ENCODE assay signal across 9 cellular contexts in the genomic region with DNA sequence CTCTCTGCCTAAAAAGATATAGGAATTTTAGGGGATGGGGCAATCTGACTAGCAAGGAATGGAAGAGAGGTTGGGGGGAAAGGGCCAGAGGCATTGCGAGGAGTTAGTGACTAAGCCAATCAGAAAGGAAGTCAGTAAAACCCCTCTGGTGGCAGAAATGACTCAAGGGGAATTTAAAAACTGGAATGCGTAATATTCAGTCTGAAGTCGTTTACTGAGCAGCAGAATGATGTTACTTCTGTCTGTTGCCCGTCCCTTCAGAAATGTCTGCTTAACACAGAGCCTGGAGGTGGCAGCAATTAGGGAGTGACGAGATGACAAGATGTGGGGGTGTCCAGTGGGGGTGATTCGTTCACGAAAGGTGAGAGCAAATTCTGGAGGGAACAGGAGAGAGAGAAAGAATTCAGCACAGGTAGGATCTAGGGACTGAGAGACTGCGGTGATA.
DNase-seq lines count a peak whose midpoint lies in the region; ATAC-seq and TF ChIP-seq lines count a peak whose summit lies in the region.
"Had no signal": no experiment of that assay in that cellular context is flagged by ENCODE, and none has a peak within 500 bp of the region (broad histone marks: within the 10 kb centered on the region; RNA-seq: fewer than 3 reads in every experiment).

No MANE protein-coding gene starts in this region.

- no peaks in the 10 kb centered on the region for H3K36me3 Mint-ChIP-seq in WTC11

- H3K4me3 Mint-ChIP-seq in WTC11: no peak overlapping the region

- no peaks in the 10 kb centered on the region for H3K9me2 ChIP-seq in hepatocyte (replicated peaks; ENCODE audit: insufficient read depth)

- in situ Hi-C loops in G401 (cut with HindIII; ENCODE audit: low sequenced_read_pairs): no loop called here

- 62% methylated on average over 8 of the region's 8 CpGs for WGBS in hepatocyte (ENCODE audit: low lambda C conversion rate, missing lambda C conversion rate)

- DNase-seq in GM03348 (ENCODE audit: low spot score) (peak; percentile 77), HFF-Myc (ENCODE audit: extremely low read depth, low read depth) (peak; percentile 25), hepatocyte (ENCODE audit: low spot score) (peak; percentile 17), BE2C (no peak), WTC11 (ENCODE audit: low spot score) (no peak), NCI-H1417 treated with DMSO at 0.1 percent for 48 hours (lab: John Stamatoyannopoulos, UW) (no peak), G401 (ENCODE audit: low spot score) (no peak)

- no peak overlapping the region for H2AFZ ChIP-seq in hepatocyte

- no peaks in the 10 kb centered on the region for H3K79me2 ChIP-seq in hepatocyte

- POLR2A ChIA-PET in WTC11 (lab: Charles Lee): no interaction called here

- H3K4me3 ChIP-seq in HFF-Myc (replicated peaks; ENCODE audit: low read depth, low read length) (no peak overlapping the region), WI38 (ENCODE audit: low read depth, low read length) (no peak overlapping the region), hepatocyte (no peak overlapping the region), BE2C (ENCODE audit: low read depth, low read length) (no peak overlapping the region)
- H3K4me3 ChIP-seq: K562 had no signal

- H3K4me1 ChIP-seq in hepatocyte (ENCODE audit: insufficient read depth): peaks cover 13% of the 10 kb centered on the region
- peaks cover 13% of the 10 kb centered on the region for H3K4me1 ChIP-seq in BE2C

- peak overlapping the region; percentile 87 for H3K4me2 ChIP-seq in hepatocyte

- no peak overlapping the region for H3K27ac ChIP-seq in hepatocyte

- peaks cover 27% of the 10 kb centered on the region for H3K27me3 Mint-ChIP-seq in WTC11 (ENCODE audit: low read depth)

- no peaks in the 10 kb centered on the region for H3K9me3 Mint-ChIP-seq in WTC11

- H3K4me1 Mint-ChIP-seq in WTC11: peaks cover 31% of the 10 kb centered on the region

- no peak for ATAC-seq in WTC11
- ATAC-seq: K562 had no signal

- no peaks in the 10 kb centered on the region for H4K20me1 ChIP-seq in hepatocyte (ENCODE audit: insufficient read depth, poor library complexity, severe bottlenecking)

- no peak overlapping the region for H3K27ac Mint-ChIP-seq in WTC11

- TF ChIP-seq CTCF in HFF-Myc (IDR thresholded peaks at IDR 0.05; ENCODE audit: low read depth, low read length, missing control alignments) (peak; percentile 12), WI38 (IDR thresholded peaks at IDR 0.05; ENCODE audit: low read depth, low read length) (0 out of 2 replicates have a peak, but pooled peaks have one; percentile 3), hepatocyte (IDR thresholded peaks at IDR 0.05; ENCODE audit: poor library complexity) (no peak), BE2C (IDR thresholded peaks at IDR 0.05; ENCODE audit: low read depth, low read length) (no peak; the same call in 1 of the 2 replicates), WTC11 (IDR thresholded peaks at IDR 0.05) (no peak)

- H3K27me3 ChIP-seq in hepatocyte (peaks cover 38% of the 10 kb centered on the region), BE2C (no peaks in the 10 kb centered on the region)

- CTCF ChIA-PET in WTC11 (lab: Charles Lee): interaction anchor here (0.9 to 3.1 kb wide), 3 partner anchors 105 to 419 kb away, joined by 3 to 22 read pairs (median 3); no protein-coding TSS in a partner anchor

- no peaks in the 10 kb centered on the region for H3K36me3 ChIP-seq in hepatocyte (replicated peaks; ENCODE audit: insufficient read depth, low read depth)
- no peaks in the 10 kb centered on the region for H3K36me3 ChIP-seq in BE2C

- H3K9me3 ChIP-seq in hepatocyte (ENCODE audit: low read depth): no peaks in the 10 kb centered on the region
- H3K9me3 ChIP-seq in BE2C: no peaks in the 10 kb centered on the region

TF ChIP-seq in WTC11, 78 proteins besides CTCF, POLR2A, EP300 and RAD21:
- TF ChIP-seq ESRRA (CRISPR knock-in tag; IDR thresholded peaks at IDR 0.05; ENCODE audit: borderline replicate concordance): no peak
- TF ChIP-seq, protein P1, sequence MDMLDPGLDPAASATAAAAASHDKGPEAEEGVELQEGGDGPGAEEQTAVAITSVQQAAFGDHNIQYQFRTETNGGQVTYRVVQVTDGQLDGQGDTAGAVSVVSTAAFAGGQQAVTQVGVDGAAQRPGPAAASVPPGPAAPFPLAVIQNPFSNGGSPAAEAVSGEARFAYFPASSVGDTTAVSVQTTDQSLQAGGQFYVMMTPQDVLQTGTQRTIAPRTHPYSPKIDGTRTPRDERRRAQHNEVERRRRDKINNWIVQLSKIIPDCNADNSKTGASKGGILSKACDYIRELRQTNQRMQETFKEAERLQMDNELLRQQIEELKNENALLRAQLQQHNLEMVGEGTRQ (CRISPR knock-in tag; IDR thresholded peaks at IDR 0.05): no peak
TF ChIP-seq in WTC11: peak in this region for 0.

Comparison
In these comparisons a context has a peak if more than half of its experiments do, and no peak if none do; other contexts are left out.
1. DNase-seq: peak in GM03348 (single experiment), HFF-Myc (single experiment) and hepatocyte (single experiment); none in BE2C (single experiment), WTC11 (single experiment), NCI-H1417 treated with DMSO at 0.1 percent for 48 hours (single experiment) and G401 (single experiment).
2. CTCF ChIP-seq: peak in HFF-Myc (single experiment) and WI38 (single experiment); none in hepatocyte (single experiment), BE2C (single experiment) and WTC11 (single experiment).